ENCODE assay signal across 8 cellular contexts in genomic region chr16:4538386-4539235, GRCh38. TPM values are rescaled to one million over a fixed set of nuclear protein-coding genes. Genes with fewer than 3 reads are reported as not detected.
DNase-seq lines count a peak whose midpoint lies in the region; ATAC-seq and TF ChIP-seq lines count a peak whose summit lies in the region.

TSS of gene CDIP1 (minus strand) at chr16:4538773. CDS start at chr16:4514130, 24,643 bp downstream.

- intact Hi-C loops in T-helper 1 cell treated with Interleukin-12 subunit alpha and Interleukin-12 subunit beta and Interleukin-4 antibody, amounts not matched to agents 30 ng/mL and 1 ng/mL, for 36 hours (cut with micrococcal nuclease): loop anchor here (1.0 to 2.0 kb wide), 8 partner anchors 10 to 188 kb away; partner anchors contain the start of genes DNAJA3, HMOX2, MGRN1 and PAM16
- intact Hi-C loops in heart left ventricle (cut with DNase I): loop anchor here in 2 of 10 donors (5.0 kb wide), 3 partner anchors 61 to 111 kb away; partner anchors contain the start of genes DNAJA3 (in 1 of the 2) and HMOX2 (in 1 of the 2)
- intact Hi-C loops in transverse colon (cut with DNase I; ENCODE audit: low total_unique reads): no loop called here

- H4K8ac ChIP-seq in trophoblast cell (ENCODE audit: low read depth, low read length): peak within 1 kb of the TSS; percentile 82

- peak within 1 kb of the TSS; percentile 52 for H2AK5ac ChIP-seq in trophoblast cell (ENCODE audit: low read length)

- peaks cover 0 to 39% (median 17%) of the 10 kb centered on the region in 12 donors for H3K4me1 ChIP-seq in heart left ventricle
- peaks cover 5 to 6% of the 10 kb centered on the region in 2 experiments for H3K4me1 ChIP-seq in trophoblast cell (ENCODE audit: control insufficient read depth in 1 of 2, insufficient read depth in 2 of 2, low read length in 2 of 2)
- peaks cover 6 to 16% (median 10%) of the 10 kb centered on the region in 4 donors for H3K4me1 ChIP-seq in transverse colon

- H2BK12ac ChIP-seq in trophoblast cell (ENCODE audit: low read length): no peak within 1 kb of the TSS

- peaks cover 0 to 17% (median 8%) of the 10 kb centered on the region in 12 donors for H3K9me3 ChIP-seq in heart left ventricle
- H3K9me3 ChIP-seq in trophoblast cell (ENCODE audit: insufficient read depth, low read depth, low read length): peaks cover 7% of the 10 kb centered on the region
- H3K9me3 ChIP-seq in transverse colon: peaks cover 3 to 8% of the 10 kb centered on the region in 2 donors

- H3K9ac ChIP-seq in trophoblast cell (ENCODE audit: low read length): peak within 1 kb of the TSS; percentile 70

- TF ChIP-seq POLR2A in heart left ventricle (IDR thresholded peaks at IDR 0.05): peak; percentile 61 to 92
- peak; percentile 94 for TF ChIP-seq POLR2A in transverse colon (IDR thresholded peaks at IDR 0.05)

- H3K79me2 ChIP-seq in trophoblast cell (ENCODE audit: control insufficient read depth, insufficient read depth, low read length, poor library complexity): peaks cover 6% of the 10 kb centered on the region

- peak within 1 kb of the TSS; percentile 74 for H3K14ac ChIP-seq in trophoblast cell (ENCODE audit: low read length)

- H3K36me3 ChIP-seq in heart left ventricle (no peaks in the 10 kb centered on the region), trophoblast cell (ENCODE audit: control insufficient read depth in 1 of 2, insufficient read depth in 2 of 2, low read length in 2 of 2) (no peaks in the 10 kb centered on the region), transverse colon (no peaks in the 10 kb centered on the region)

- H3K27ac ChIP-seq in heart left ventricle (peak within 1 kb of the TSS; percentile 70 to 99 (median 92)), trophoblast cell (ENCODE audit: low read depth, low read length) (no peak within 1 kb of the TSS), transverse colon (peak within 1 kb of the TSS; percentile 83 to 92 (median 88))

- no peaks in the 10 kb centered on the region for H3K27me3 ChIP-seq in heart left ventricle
- peaks cover 7% of the 10 kb centered on the region for H3K27me3 ChIP-seq in trophoblast cell (ENCODE audit: insufficient read depth, low read length)
- peaks cover 3% of the 10 kb centered on the region for H3K27me3 ChIP-seq in transverse colon

- peak within 1 kb of the TSS; percentile 35 for H2BK120ac ChIP-seq in trophoblast cell (ENCODE audit: insufficient read depth, low read length, poor library complexity)

- H2AFZ ChIP-seq in trophoblast cell (ENCODE audit: insufficient read depth, low read length, poor library complexity): peak within 1 kb of the TSS; percentile 79

- DNase-seq in GM04504 (ENCODE audit: low read depth): peak; percentile 84
- peak; percentile 66 for DNase-seq in NCI-H1417 treated with DMSO at 0.1 percent for 48 hours (lab: John Stamatoyannopoulos, UW)
- DNase-seq in amniotic epithelial cell (ENCODE audit: low read depth): peak; percentile 94
- DNase-seq in heart left ventricle: peak; percentile 96 to 98 (median 98)
- DNase-seq in trophoblast cell: peak; percentile 89 to 96
- DNase-seq in transverse colon: peak; percentile 97

- H3K4me3 ChIP-seq in heart left ventricle (peak within 1 kb of the TSS; percentile 69 to 97 (median 86)), trophoblast cell (ENCODE audit: low read depth, low read length) (peak within 1 kb of the TSS; percentile 84), transverse colon (peak within 1 kb of the TSS; percentile 56 to 87 (median 74))

- peak within 1 kb of the TSS; percentile 4 for H3K4ac ChIP-seq in trophoblast cell (ENCODE audit: low read depth, low read length)

- in situ Hi-C loops in transverse colon (cut with MboI; ENCODE audit: low pct_ligation_motif_present in 1 of 4, low pct_unique_long_range_greater_than_20kb in 1 of 4, low sequenced_read_pairs in 3 of 4): no loop called here

- peak within 1 kb of the TSS; percentile 1 for H2BK5ac ChIP-seq in trophoblast cell (ENCODE audit: low read depth, low read length, poor library complexity)

- no peak for TF ChIP-seq EP300 in transverse colon (IDR thresholded peaks at IDR 0.05; ENCODE audit: low read depth)

- peak within 1 kb of the TSS; percentile 39 for H3K18ac ChIP-seq in trophoblast cell (ENCODE audit: low read length)

- H3K79me1 ChIP-seq in trophoblast cell (ENCODE audit: low read length): peaks cover 10% of the 10 kb centered on the region

- ATAC-seq in HG02610 (IDR thresholded peaks at IDR 0.05; ENCODE audit: unreplicated experiment): peak; percentile 86
- peak; percentile 92 to 97 (median 96) for ATAC-seq in heart left ventricle

- H3K4me2 ChIP-seq in trophoblast cell (ENCODE audit: low read length): peak within 1 kb of the TSS; percentile 98

- TF ChIP-seq CTCF in heart left ventricle (IDR thresholded peaks at IDR 0.05) (peak in 4 of 12 donors; percentile 8 to 28 (median 13)), transverse colon (IDR thresholded peaks at IDR 0.05) (peak in 3 of 5 experiments; percentile 12 to 56 (median 45))

- H4K12ac ChIP-seq in trophoblast cell (ENCODE audit: low read depth, low read length): peak within 1 kb of the TSS; percentile 77

- peak within 1 kb of the TSS; percentile 64 for H4K91ac ChIP-seq in trophoblast cell (ENCODE audit: low read depth, low read length)

- 4 to 13% (median 8%) methylated on average over 24 to 62 of the region's 62 CpGs for whole genome bisulfite sequencing in heart left ventricle, 4 donors
- no CpG with 5 or more reads among the region's 62 CpGs for WGBS in trophoblast cell (ENCODE audit: extremely low coverage, insufficient coverage, insufficient read length)
- 9 to 45% methylated on average over 6 to 39 of the region's 62 CpGs for WGBS in transverse colon (ENCODE audit: low coverage in 1 of 2), 2 donors

- H3K23ac ChIP-seq in trophoblast cell (ENCODE audit: low read length): no peak within 1 kb of the TSS

RNA-seq across cellular contexts. Expression of gene CDIP1, which starts in this region (rescaled TPM):
- 34.9 and 36.9 TPM in 2 replicates for total RNA-seq in T-helper 1 cell treated with Interleukin-12 subunit alpha and Interleukin-12 subunit beta and Interleukin-4 antibody, amounts not matched to agents 30 ng/mL and 1 ng/mL, for 36 hours
- total RNA-seq in heart left ventricle (10 to 100 TPM; 44.6 to 51.1 (median 46.4) TPM), transverse colon (10 to 100 TPM in 3 of 4 donors, 1 to 10 TPM in 1; 8.8 to 29.5 (median 19.0) TPM)
- 10 to 100 TPM; 33.3 to 44.6 TPM for polyA plus RNA-seq in heart left ventricle
- polyA plus RNA-seq in trophoblast cell (2013): 11.1 and 11.9 TPM in 2 replicates
